In the genomic region with DNA sequence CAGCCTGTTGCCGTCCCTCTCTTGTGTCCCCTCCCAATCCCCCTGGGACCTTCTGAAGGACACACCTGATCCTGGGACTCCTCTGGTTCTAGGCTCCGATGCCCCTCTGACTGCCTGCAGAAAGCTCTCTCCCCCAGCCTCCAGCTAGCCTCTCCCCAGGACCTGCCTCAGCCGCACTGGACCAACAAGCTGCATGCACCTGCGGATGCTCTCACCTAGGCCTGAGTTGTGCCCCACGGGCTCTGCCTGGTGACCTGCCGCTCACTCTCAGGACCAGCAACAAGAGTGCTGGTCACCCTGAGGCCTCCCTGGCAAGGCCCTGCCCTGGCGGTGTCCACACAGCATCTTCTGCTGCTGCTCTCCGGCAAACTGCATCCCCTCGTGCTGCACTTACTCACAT, we compare ENCODE assay signal across 18 cellular contexts.
A peak's percentile ranks its signal among the peaks of the same experiment; 100 is the strongest.
DNase-seq lines count a peak whose midpoint lies in the region; ATAC-seq and TF ChIP-seq lines count a peak whose summit lies in the region.
"Had no signal": no experiment of that assay in that cellular context is flagged by ENCODE, and none has a peak within 500 bp of the region (broad histone marks: within the 10 kb centered on the region; RNA-seq: fewer than 3 reads in every experiment).

No MANE protein-coding gene starts in this region.

- H3K4me1 ChIP-seq in SK-N-SH (ENCODE audit: control insufficient read depth in 1 of 2, insufficient read depth in 2 of 2, low read depth in 1 of 2, low read length in 1 of 2), result peaks cover 0 to 24% of the 10 kb centered on the region in 2 experiments; a peak in 2 of 4 replicates
- H3K4me1 ChIP-seq in lower lobe of right lung, result no peaks in the 10 kb centered on the region
- no peaks in the 10 kb centered on the region for H3K4me1 ChIP-seq in sigmoid colon

- no peaks in the 10 kb centered on the region for H3K9me3 ChIP-seq in SK-N-SH
- H3K9me3 ChIP-seq in lower lobe of right lung, result no peaks in the 10 kb centered on the region
- no peaks in the 10 kb centered on the region for H3K9me3 ChIP-seq in sigmoid colon

- 98% methylated on average over 7 of the region's 9 CpGs for WGBS in SK-N-SH (ENCODE audit: low lambda C conversion rate)
- WGBS in sigmoid colon, 2 donors, result 94 to 96% methylated on average over 9 of the region's 9 CpGs

- ATAC-seq in SK-N-SH treated with all-trans-retinoic acid at 6 μM for 48 hours (no peak; the same call in 1 of the 3 replicates), lower lobe of right lung (no peak), HG02610 (IDR thresholded peaks at IDR 0.05; ENCODE audit: unreplicated experiment) (no peak)
- ATAC-seq in central memory CD8-positive, alpha-beta T cell (replicated peaks; ENCODE audit: extremely low read depth, poor library complexity, severe bottlenecking), result no peak

- H3K79me2 ChIP-seq in SK-N-SH (ENCODE audit: insufficient read depth), result peaks cover 19% of the 10 kb centered on the region

- POLR2A ChIA-PET in SK-N-SH (lab: Yijun Ruan, JAX), result interaction anchor here (1.3 to 2.0 kb wide), 5 partner anchors 11 to 187 kb away, joined by 4 to 13 read pairs (median 4); a partner anchor contains a TSS
- POLR2A ChIA-PET in HEK293T (lab: Yijun Ruan, JAX), result no interaction called here

- no peak for TF ChIP-seq RAD21 in SK-N-SH (IDR thresholded peaks at IDR 0.05; ENCODE audit: low read length)

- no peaks in the 10 kb centered on the region for H3F3A ChIP-seq in SK-N-SH (replicated peaks; ENCODE audit: insufficient read depth)

- no peak overlapping the region for H3K4me3 Mint-ChIP-seq in central memory CD8-positive, alpha-beta T cell

- no peak overlapping the region for H2AFZ ChIP-seq in SK-N-SH (ENCODE audit: low read depth)

- H3K36me3 ChIP-seq in SK-N-SH (replicated peaks in 1 of 2; ENCODE audit: control insufficient read depth in 1 of 2, insufficient read depth in 2 of 2, low read length in 1 of 2), result peaks cover 0 to 19% of the 10 kb centered on the region in 2 experiments
- peaks cover 5% of the 10 kb centered on the region for H3K36me3 ChIP-seq in lower lobe of right lung
- H3K36me3 ChIP-seq in sigmoid colon, result peaks cover 0 to 4% (median 0%) of the 10 kb centered on the region in 4 donors

- TF ChIP-seq EP300 in SK-N-SH (IDR thresholded peaks at IDR 0.05; ENCODE audit: borderline replicate concordance in 1 of 2, low read depth in 1 of 2, low read length in 1 of 2) (no peak), sigmoid colon (IDR thresholded peaks at IDR 0.05) (no peak)

- no peaks in the 10 kb centered on the region for H3K27me3 Mint-ChIP-seq in central memory CD8-positive, alpha-beta T cell

- H3K9me3 Mint-ChIP-seq in central memory CD8-positive, alpha-beta T cell, result no peaks in the 10 kb centered on the region

- no peak for TF ChIP-seq POLR2A in sigmoid colon (IDR thresholded peaks at IDR 0.05)

- peak overlapping the region; percentile 67 for H3K27ac Mint-ChIP-seq in central memory CD8-positive, alpha-beta T cell (ENCODE audit: low read depth)

- H3K4me3 ChIP-seq in SK-N-SH (ENCODE audit: low read depth in 2 of 2, low read length in 1 of 2) (no peak overlapping the region), lower lobe of right lung (no peak overlapping the region), sigmoid colon (no peak overlapping the region)

- H3K9ac ChIP-seq in SK-N-SH, result no peak overlapping the region

- H3K27me3 ChIP-seq in SK-N-SH (ENCODE audit: insufficient read depth) (no peaks in the 10 kb centered on the region), lower lobe of right lung (ENCODE audit: low read depth) (no peaks in the 10 kb centered on the region), sigmoid colon (no peaks in the 10 kb centered on the region)

- no peak overlapping the region for H3K4me2 ChIP-seq in SK-N-SH

- DNase-seq in SK-N-SH, result peak; percentile 65
- DNase-seq in central memory CD8-positive, alpha-beta T cell (ENCODE audit: low spot score in 2 of 2), result no peak
- DNase-seq in lower lobe of right lung, result peak; percentile 31
- peak; percentile 46 for DNase-seq in sigmoid colon
- DNase-seq in effector CD8-positive, alpha-beta T cell (lab: John Stamatoyannopoulos, UW), result no peak
- DNase-seq in HEK293T (ENCODE audit: extremely low spot score), result no peak
- DNase-seq: AML-193, DMS79 treated with DMSO at 0.1 percent for 48 hours, KBM-7, NCI-H1105, NCI-H2081, NCI-H510A, NCI-H748 treated with DMSO at 0.1 percent for 48 hours, OCI-M1 had no signal

- H3K27ac ChIP-seq in SK-N-SH (ENCODE audit: low read depth in 2 of 2, low read length in 1 of 2), result peak overlapping the region in 1 of 2 experiments; percentile 94; a peak in 2 of 4 replicates
- no peak overlapping the region for H3K27ac ChIP-seq in lower lobe of right lung
- H3K27ac ChIP-seq in sigmoid colon, result no peak overlapping the region
- H3K27ac ChIP-seq: 22Rv1, C4-2B had no signal

- H4K20me1 ChIP-seq in SK-N-SH (ENCODE audit: insufficient read depth), result peaks cover 18% of the 10 kb centered on the region; the same call in 1 of the 2 replicates

- peaks cover 36% of the 10 kb centered on the region for H3K4me1 Mint-ChIP-seq in central memory CD8-positive, alpha-beta T cell

- H3K9me2 ChIP-seq in SK-N-SH, result no peaks in the 10 kb centered on the region

- CTCF ChIA-PET in SK-N-SH (lab: Yijun Ruan, JAX), result interaction anchor here (1.3 to 2.1 kb wide), 5 partner anchors 8 to 214 kb away, joined by 3 to 15 read pairs (median 5); no protein-coding TSS in a partner anchor
- CTCF ChIA-PET in HEK293T (lab: Yijun Ruan, JAX), result no interaction called here

- intact Hi-C loops in lower lobe of right lung (cut with DNase I) (no loop called here), sigmoid colon (cut with DNase I) (no loop called here)

- H3K36me3 Mint-ChIP-seq in central memory CD8-positive, alpha-beta T cell (ENCODE audit: insufficient read depth), result peaks cover 1% of the 10 kb centered on the region

- TF ChIP-seq CTCF in SK-N-SH (IDR thresholded peaks at IDR 0.05) (no peak), lower lobe of right lung (IDR thresholded peaks at IDR 0.05) (no peak), sigmoid colon (IDR thresholded peaks at IDR 0.05) (no peak)

TF ChIP-seq in SK-N-SH, 30 proteins besides CTCF, POLR2A, EP300 and RAD21:
- TF ChIP-seq CHD2 (IDR thresholded peaks at IDR 0.05; ENCODE audit: low read length, partially characterized antibody) (no peak), SMC3 (IDR thresholded peaks at IDR 0.05; ENCODE audit: low read depth, low read length) (no peak), POLR2AphosphoS5 (IDR thresholded peaks at IDR 0.05; ENCODE audit: low read depth, low read length) (no peak), FOXJ3 (CRISPR knock-in tag; IDR thresholded peaks at IDR 0.05) (no peak), MXI1 (IDR thresholded peaks at IDR 0.05; ENCODE audit: low read depth, low read length) (no peak), GABPA (IDR thresholded peaks at IDR 0.05; ENCODE audit: low read depth) (no peak), YY1 (IDR thresholded peaks at IDR 0.05; ENCODE audit: low read depth) (no peak)
- TF ChIP-seq, protein P1, sequence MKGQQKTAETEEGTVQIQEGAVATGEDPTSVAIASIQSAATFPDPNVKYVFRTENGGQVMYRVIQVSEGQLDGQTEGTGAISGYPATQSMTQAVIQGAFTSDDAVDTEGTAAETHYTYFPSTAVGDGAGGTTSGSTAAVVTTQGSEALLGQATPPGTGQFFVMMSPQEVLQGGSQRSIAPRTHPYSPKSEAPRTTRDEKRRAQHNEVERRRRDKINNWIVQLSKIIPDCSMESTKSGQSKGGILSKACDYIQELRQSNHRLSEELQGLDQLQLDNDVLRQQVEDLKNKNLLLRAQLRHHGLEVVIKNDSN (IDR thresholded peaks at IDR 0.05; ENCODE audit: borderline replicate concordance, low read depth), result no peak

TF ChIP-seq in HEK293T, 16 proteins besides CTCF, POLR2A, EP300 and RAD21:
- TF ChIP-seq FOXK2 (IDR thresholded peaks at IDR 0.05) (no peak), NFRKB (IDR thresholded peaks at IDR 0.05) (no peak), FOXA1 (IDR thresholded peaks at IDR 0.05) (no peak), FOXM1 (IDR thresholded peaks at IDR 0.05; ENCODE audit: borderline replicate concordance) (no peak), CTBP1 (IDR thresholded peaks at IDR 0.05; ENCODE audit: borderline replicate concordance) (no peak), ELF4 (IDR thresholded peaks at IDR 0.05) (no peak), ZNF384 (IDR thresholded peaks at IDR 0.05) (no peak), LEF1 (IDR thresholded peaks at IDR 0.05; ENCODE audit: borderline replicate concordance) (no peak), HDGF (IDR thresholded peaks at IDR 0.05; ENCODE audit: borderline replicate concordance) (no peak), TARDBP (IDR thresholded peaks at IDR 0.05) (no peak), SUZ12 (IDR thresholded peaks at IDR 0.05) (no peak)
- TF ChIP-seq, protein P2, sequence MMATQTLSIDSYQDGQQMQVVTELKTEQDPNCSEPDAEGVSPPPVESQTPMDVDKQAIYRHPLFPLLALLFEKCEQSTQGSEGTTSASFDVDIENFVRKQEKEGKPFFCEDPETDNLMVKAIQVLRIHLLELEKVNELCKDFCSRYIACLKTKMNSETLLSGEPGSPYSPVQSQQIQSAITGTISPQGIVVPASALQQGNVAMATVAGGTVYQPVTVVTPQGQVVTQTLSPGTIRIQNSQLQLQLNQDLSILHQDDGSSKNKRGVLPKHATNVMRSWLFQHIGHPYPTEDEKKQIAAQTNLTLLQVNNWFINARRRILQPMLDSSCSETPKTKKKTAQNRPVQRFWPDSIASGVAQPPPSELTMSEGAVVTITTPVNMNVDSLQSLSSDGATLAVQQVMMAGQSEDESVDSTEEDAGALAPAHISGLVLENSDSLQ (IDR thresholded peaks at IDR 0.05), result no peak

Comparison
In these comparisons a context has a peak if more than half of its experiments do, and no peak if none do; other contexts are left out.
1. DNase-seq: peak in SK-N-SH (single experiment), lower lobe of right lung (single experiment) and sigmoid colon (single experiment); none in central memory CD8-positive, alpha-beta T cell (0 of 2), effector CD8-positive, alpha-beta T cell (single experiment) and HEK293T (single experiment).